ENCODE assay signal across 8 cellular contexts in the genomic region with DNA sequence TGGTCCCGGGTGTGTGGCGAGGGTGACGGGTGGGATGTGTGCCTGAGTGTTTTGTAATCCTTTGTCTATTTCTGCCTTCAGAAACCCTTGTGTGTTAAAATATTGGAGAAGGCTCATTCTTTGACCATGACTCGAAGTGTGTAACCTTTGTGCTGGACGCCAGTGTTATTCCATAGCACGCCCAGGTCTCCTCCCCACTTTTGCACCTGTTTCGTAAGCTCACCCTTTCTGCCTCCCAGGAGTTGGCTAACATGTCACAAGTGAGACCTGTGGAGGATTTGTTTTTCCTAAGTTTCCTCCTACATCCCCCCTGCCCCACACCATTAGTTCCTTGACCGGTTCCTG. TPM values are rescaled to one million over a fixed set of nuclear protein-coding genes. Genes with fewer than 3 reads are reported as not detected.
A peak's percentile ranks its signal among the peaks of the same experiment; 100 is the strongest.
DNase-seq lines count a peak whose midpoint lies in the region; ATAC-seq and TF ChIP-seq lines count a peak whose summit lies in the region.

No MANE protein-coding gene starts in this region.

- H3K27ac ChIP-seq in SJCRH30 (peak overlapping the region; percentile 95), muscle layer of colon (ENCODE audit: low read depth, low read length) (peak overlapping the region; percentile 91)

- no peaks in the 10 kb centered on the region for H3K27me3 ChIP-seq in SJCRH30
- H3K27me3 ChIP-seq in muscle layer of colon (ENCODE audit: control insufficient read depth in 1 of 2, insufficient read depth in 2 of 2, low read length in 2 of 2): no peaks in the 10 kb centered on the region

- H3K4me1 ChIP-seq in SJCRH30 (peaks cover 3% of the 10 kb centered on the region), muscle layer of colon (ENCODE audit: insufficient read depth, low read length) (peaks cover 32% of the 10 kb centered on the region)

- H3K4me3 ChIP-seq in AG09309 (ENCODE audit: control insufficient read depth, low read depth, low read length): peak overlapping the region; percentile 80
- peak overlapping the region; percentile 98 for H3K4me3 ChIP-seq in SJCRH30
- H3K4me3 ChIP-seq in epithelial cell of esophagus (ENCODE audit: low read length): peak overlapping the region; percentile 85
- H3K4me3 ChIP-seq in muscle layer of colon (ENCODE audit: low read depth in 1 of 2, low read length in 2 of 2): peak overlapping the region; percentile 84 to 87

- TF ChIP-seq POLR2A in GM18505 (IDR thresholded peaks at IDR 0.05; ENCODE audit: borderline replicate concordance, extremely low read depth, insufficient read depth, insufficient read length): no peak

- no peak for TF ChIP-seq CTCF in AG09309 (IDR thresholded peaks at IDR 0.05; ENCODE audit: control insufficient read depth, insufficient read depth, low read depth, low read length, missing control alignments)
- TF ChIP-seq CTCF in epithelial cell of esophagus (IDR thresholded peaks at IDR 0.05; ENCODE audit: insufficient read depth, low read depth, low read length, missing control alignments): no peak

- peaks cover 38% of the 10 kb centered on the region for H3K36me3 ChIP-seq in SJCRH30
- peaks cover 21% of the 10 kb centered on the region for H3K36me3 ChIP-seq in muscle layer of colon (ENCODE audit: insufficient read depth, low read length)

- DNase-seq in AG09309 (ENCODE audit: low read depth) (peak; percentile 17), SJCRH30 (peak; percentile 65 to 74), epithelial cell of esophagus (ENCODE audit: low read depth) (peak; percentile 79), activated gamma-delta T cell (lab: John Stamatoyannopoulos, UW) (no peak), DMS114 treated with DMSO at 0.1 percent for 48 hours (lab: John Stamatoyannopoulos, UW; ENCODE audit: unreplicated experiment) (no peak)

- no peaks in the 10 kb centered on the region for H3K9me3 ChIP-seq in SJCRH30 (replicated peaks)
- H3K9me3 ChIP-seq in muscle layer of colon (ENCODE audit: low read length): no peaks in the 10 kb centered on the region

- ATAC-seq in GM18505 (IDR thresholded peaks at IDR 0.05; ENCODE audit: unreplicated experiment): peak; percentile 5
- peak; percentile 3 for ATAC-seq in HG03159 (IDR thresholded peaks at IDR 0.05; ENCODE audit: unreplicated experiment)

- peak overlapping the region; percentile 85 for H3K9ac ChIP-seq in muscle layer of colon (ENCODE audit: low read length)

RNA-seq across cellular contexts. Expression of a gene that starts 0.4 kb away (rescaled TPM):
- 22.3 and 23.9 TPM in 2 replicates for total RNA-seq in SJCRH30 (2014; rRNA removed; shearing (Covaris generic))

RNA-seq across cellular contexts. Expression of a gene that starts 0.6 kb away (rescaled TPM):
- total RNA-seq in SJCRH30 (2014; rRNA removed; shearing (Covaris generic)): 223 and 227 TPM in 2 replicates

RNA-seq across cellular contexts. Expression of a gene that starts 42.2 kb away (rescaled TPM):
- 29.0 TPM in 2 replicates for total RNA-seq in SJCRH30 (2014; rRNA removed; shearing (Covaris generic))

Comparison
In these comparisons a context has a peak if more than half of its experiments do, and no peak if none do; other contexts are left out.
1. DNase-seq: peak in AG09309 (single experiment), SJCRH30 (2 of 2) and epithelial cell of esophagus (single experiment); none in activated gamma-delta T cell (single experiment) and DMS114 treated with DMSO at 0.1 percent for 48 hours (single experiment).
2. Peak in every context shown above with its lines, with median percentiles within 50 percentile points of each other: H3K4me3 ChIP-seq.